Comparison of ENCODE assay signal across 1 cellular context in the genomic region with DNA sequence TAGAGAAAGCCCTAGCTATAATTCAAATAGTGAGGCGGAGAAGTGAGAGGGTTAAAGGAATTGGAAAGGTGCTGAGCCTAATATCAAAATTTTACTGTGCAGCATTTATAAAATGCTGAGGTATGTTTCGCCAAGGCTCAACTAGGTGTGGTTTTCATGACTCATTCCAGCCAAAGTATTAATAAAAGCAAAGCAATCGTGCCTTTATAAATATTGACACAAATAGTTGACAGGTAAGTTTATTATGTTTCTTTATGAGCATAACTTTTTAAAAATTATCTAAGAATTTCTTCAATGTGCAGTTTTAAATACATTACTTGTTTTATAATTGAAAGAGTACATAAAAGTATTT.
TF ChIP-seq lines count a peak whose summit lies in the region.

No MANE protein-coding gene starts in this region.

TF ChIP-seq in GM23338, 12 proteins besides CTCF, POLR2A, EP300 and RAD21 (continued from another document):
- TF ChIP-seq, protein P1, sequence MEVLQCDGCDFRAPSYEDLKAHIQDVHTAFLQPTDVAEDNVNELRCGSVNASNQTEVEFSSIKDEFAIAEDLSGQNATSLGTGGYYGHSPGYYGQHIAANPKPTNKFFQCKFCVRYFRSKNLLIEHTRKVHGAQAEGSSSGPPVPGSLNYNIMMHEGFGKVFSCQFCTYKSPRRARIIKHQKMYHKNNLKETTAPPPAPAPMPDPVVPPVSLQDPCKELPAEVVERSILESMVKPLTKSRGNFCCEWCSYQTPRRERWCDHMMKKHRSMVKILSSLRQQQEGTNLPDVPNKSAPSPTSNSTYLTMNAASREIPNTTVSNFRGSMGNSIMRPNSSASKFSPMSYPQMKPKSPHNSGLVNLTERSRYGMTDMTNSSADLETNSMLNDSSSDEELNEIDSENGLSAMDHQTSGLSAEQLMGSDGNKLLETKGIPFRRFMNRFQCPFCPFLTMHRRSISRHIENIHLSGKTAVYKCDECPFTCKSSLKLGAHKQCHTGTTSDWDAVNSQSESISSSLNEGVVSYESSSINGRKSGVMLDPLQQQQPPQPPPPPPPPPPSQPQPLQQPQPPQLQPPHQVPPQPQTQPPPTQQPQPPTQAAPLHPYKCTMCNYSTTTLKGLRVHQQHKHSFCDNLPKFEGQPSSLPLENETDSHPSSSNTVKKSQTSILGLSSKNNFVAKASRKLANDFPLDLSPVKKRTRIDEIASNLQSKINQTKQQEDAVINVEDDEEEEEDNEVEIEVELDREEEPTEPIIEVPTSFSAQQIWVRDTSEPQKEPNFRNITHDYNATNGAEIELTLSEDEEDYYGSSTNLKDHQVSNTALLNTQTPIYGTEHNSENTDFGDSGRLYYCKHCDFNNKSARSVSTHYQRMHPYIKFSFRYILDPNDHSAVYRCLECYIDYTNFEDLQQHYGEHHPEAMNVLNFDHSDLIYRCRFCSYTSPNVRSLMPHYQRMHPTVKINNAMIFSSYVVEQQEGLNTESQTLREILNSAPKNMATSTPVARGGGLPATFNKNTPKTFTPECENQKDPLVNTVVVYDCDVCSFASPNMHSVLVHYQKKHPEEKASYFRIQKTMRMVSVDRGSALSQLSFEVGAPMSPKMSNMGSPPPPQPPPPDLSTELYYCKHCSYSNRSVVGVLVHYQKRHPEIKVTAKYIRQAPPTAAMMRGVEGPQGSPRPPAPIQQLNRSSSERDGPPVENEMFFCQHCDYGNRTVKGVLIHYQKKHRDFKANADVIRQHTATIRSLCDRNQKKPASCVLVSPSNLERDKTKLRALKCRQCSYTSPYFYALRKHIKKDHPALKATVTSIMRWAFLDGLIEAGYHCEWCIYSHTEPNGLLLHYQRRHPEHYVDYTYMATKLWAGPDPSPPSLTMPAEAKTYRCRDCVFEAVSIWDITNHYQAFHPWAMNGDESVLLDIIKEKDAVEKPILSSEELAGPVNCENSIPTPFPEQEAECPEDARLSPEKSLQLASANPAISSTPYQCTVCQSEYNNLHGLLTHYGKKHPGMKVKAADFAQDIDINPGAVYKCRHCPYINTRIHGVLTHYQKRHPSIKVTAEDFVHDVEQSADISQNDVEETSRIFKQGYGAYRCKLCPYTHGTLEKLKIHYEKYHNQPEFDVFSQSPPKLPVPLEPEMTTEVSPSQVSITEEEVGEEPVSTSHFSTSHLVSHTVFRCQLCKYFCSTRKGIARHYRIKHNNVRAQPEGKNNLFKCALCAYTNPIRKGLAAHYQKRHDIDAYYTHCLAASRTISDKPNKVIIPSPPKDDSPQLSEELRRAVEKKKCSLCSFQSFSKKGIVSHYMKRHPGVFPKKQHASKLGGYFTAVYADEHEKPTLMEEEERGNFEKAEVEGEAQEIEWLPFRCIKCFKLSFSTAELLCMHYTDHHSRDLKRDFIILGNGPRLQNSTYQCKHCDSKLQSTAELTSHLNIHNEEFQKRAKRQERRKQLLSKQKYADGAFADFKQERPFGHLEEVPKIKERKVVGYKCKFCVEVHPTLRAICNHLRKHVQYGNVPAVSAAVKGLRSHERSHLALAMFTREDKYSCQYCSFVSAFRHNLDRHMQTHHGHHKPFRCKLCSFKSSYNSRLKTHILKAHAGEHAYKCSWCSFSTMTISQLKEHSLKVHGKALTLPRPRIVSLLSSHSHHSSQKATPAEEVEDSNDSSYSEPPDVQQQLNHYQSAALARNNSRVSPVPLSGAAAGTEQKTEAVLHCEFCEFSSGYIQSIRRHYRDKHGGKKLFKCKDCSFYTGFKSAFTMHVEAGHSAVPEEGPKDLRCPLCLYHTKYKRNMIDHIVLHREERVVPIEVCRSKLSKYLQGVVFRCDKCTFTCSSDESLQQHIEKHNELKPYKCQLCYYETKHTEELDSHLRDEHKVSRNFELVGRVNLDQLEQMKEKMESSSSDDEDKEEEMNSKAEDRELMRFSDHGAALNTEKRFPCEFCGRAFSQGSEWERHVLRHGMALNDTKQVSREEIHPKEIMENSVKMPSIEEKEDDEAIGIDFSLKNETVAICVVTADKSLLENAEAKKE (CRISPR knock-in tag; IDR thresholded peaks at IDR 0.05): no peak
- TF ChIP-seq POLR2AphosphoS5 (IDR thresholded peaks at IDR 0.05; ENCODE audit: low read depth) (no peak), ZNF331 (CRISPR knock-in tag; IDR thresholded peaks at IDR 0.05; ENCODE audit: low read depth) (no peak), CREB1 (CRISPR knock-in tag; IDR thresholded peaks at IDR 0.05; ENCODE audit: low read depth) (no peak), ZNF114 (CRISPR knock-in tag; IDR thresholded peaks at IDR 0.05) (no peak), EZH2phosphoT487 (IDR thresholded peaks at IDR 0.05; ENCODE audit: unreplicated experiment) (no peak), JUNB (IDR thresholded peaks at IDR 0.05; ENCODE audit: unreplicated experiment) (no peak), NANOG (IDR thresholded peaks at IDR 0.05; ENCODE audit: borderline replicate concordance) (no peak)
- TF ChIP-seq, protein P2, sequence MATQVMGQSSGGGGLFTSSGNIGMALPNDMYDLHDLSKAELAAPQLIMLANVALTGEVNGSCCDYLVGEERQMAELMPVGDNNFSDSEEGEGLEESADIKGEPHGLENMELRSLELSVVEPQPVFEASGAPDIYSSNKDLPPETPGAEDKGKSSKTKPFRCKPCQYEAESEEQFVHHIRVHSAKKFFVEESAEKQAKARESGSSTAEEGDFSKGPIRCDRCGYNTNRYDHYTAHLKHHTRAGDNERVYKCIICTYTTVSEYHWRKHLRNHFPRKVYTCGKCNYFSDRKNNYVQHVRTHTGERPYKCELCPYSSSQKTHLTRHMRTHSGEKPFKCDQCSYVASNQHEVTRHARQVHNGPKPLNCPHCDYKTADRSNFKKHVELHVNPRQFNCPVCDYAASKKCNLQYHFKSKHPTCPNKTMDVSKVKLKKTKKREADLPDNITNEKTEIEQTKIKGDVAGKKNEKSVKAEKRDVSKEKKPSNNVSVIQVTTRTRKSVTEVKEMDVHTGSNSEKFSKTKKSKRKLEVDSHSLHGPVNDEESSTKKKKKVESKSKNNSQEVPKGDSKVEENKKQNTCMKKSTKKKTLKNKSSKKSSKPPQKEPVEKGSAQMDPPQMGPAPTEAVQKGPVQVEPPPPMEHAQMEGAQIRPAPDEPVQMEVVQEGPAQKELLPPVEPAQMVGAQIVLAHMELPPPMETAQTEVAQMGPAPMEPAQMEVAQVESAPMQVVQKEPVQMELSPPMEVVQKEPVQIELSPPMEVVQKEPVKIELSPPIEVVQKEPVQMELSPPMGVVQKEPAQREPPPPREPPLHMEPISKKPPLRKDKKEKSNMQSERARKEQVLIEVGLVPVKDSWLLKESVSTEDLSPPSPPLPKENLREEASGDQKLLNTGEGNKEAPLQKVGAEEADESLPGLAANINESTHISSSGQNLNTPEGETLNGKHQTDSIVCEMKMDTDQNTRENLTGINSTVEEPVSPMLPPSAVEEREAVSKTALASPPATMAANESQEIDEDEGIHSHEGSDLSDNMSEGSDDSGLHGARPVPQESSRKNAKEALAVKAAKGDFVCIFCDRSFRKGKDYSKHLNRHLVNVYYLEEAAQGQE (IDR thresholded peaks at IDR 0.05; ENCODE audit: unreplicated experiment): no peak
